Comparison of ENCODE assay signal across 18 cellular contexts in the genomic region with DNA sequence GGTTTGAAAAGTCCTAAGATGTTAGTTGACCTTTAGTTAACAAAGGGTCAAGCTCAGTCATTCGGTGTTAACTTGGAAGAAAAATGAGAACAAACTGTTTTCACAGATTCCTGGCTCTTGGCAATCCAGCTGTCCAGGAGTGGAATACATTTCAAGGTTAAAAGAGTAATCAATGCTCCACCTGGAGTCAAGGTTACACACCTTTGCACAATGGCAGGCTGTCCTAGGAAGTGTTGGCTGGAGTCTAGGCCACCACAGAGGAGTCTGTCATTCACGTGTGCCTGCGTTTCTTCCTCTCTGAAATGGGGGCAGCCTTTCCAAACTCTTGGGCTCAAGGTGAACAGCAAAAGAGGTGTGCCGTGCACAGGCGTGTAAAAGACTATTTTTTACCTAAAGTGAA. TPM values are rescaled to one million over a fixed set of nuclear protein-coding genes. Genes with fewer than 3 reads are reported as not detected.
DNase-seq lines count a peak whose midpoint lies in the region; ATAC-seq and TF ChIP-seq lines count a peak whose summit lies in the region.
"Had no signal": no experiment of that assay in that cellular context is flagged by ENCODE, and none has a peak within 500 bp of the region (broad histone marks: within the 10 kb centered on the region; RNA-seq: fewer than 3 reads in every experiment).

No MANE protein-coding gene starts in this region.

- peaks cover 46% of the 10 kb centered on the region for H3K4me1 Mint-ChIP-seq in activated T-cell treated with anti-CD3 and anti-CD28 coated beads, Interleukin-2, amount 50 U/mL, for 72 hours (ENCODE audit: low read depth)
- peaks cover 29% of the 10 kb centered on the region for H3K4me1 Mint-ChIP-seq in neural crest cell

- H3K27me3 ChIP-seq in esophagus muscularis mucosa = no peaks in the 10 kb centered on the region
- peaks cover 5% of the 10 kb centered on the region for H3K27me3 ChIP-seq in transverse colon
- peaks cover 21% of the 10 kb centered on the region for H3K27me3 ChIP-seq in effector memory CD4-positive, alpha-beta T cell (replicated peaks; ENCODE audit: control insufficient read depth, insufficient read depth, low read length, poor library complexity, severe bottlenecking)

- no peak for ATAC-seq in activated T-cell treated with anti-CD3 and anti-CD28 coated beads, Interleukin-2, amount 50 U/mL, for 72 hours (replicated peaks in 1 of 2)
- no peak for ATAC-seq in GM21717 (IDR thresholded peaks at IDR 0.05; ENCODE audit: unreplicated experiment)

- H3K27me3 Mint-ChIP-seq in activated T-cell treated with anti-CD3 and anti-CD28 coated beads, Interleukin-2, amount 50 U/mL, for 72 hours (ENCODE audit: low read depth) = peaks cover 43% of the 10 kb centered on the region
- peaks cover 48% of the 10 kb centered on the region for H3K27me3 Mint-ChIP-seq in neural crest cell (ENCODE audit: low read depth)

- peaks cover 10 to 12% of the 10 kb centered on the region in 2 donors for H3K9me3 Mint-ChIP-seq in activated T-cell treated with anti-CD3 and anti-CD28 coated beads, Interleukin-2, amount 50 U/mL, for 72 hours
- peaks cover 10% of the 10 kb centered on the region for H3K9me3 Mint-ChIP-seq in neural crest cell

- H3K9me3 ChIP-seq in esophagus muscularis mucosa (peaks cover 0 to 15% (median 5%) of the 10 kb centered on the region in 4 donors), transverse colon (peaks cover 10 to 12% of the 10 kb centered on the region in 2 donors)
- no peaks in the 10 kb centered on the region for H3K9me3 ChIP-seq in effector memory CD4-positive, alpha-beta T cell (ENCODE audit: control insufficient read depth, low read length)

- DNase-seq in activated T-cell treated with anti-CD3 and anti-CD28 coated beads, Interleukin-2, amount 50 U/mL, for 72 hours = no peak
- no peak for DNase-seq in activated T-cell treated with anti-CD3 and anti-CD28 coated beads, Interleukin-2, amount 50 U/mL, for 48 hours
- DNase-seq in esophagus muscularis mucosa (ENCODE audit: extremely low spot score) = no peak
- no peak for DNase-seq in neural crest cell (ENCODE audit: low read depth, low spot score)
- DNase-seq in transverse colon = no peak
- no peak for DNase-seq in effector memory CD4-positive, alpha-beta T cell
- DNase-seq in activated CD4-positive, alpha-beta T cell treated with anti-CD3 and anti-CD28 coated beads for 48 hours = no peak
- DNase-seq: activated CD4-positive, alpha-beta T cell treated with anti-CD3 and anti-CD28 coated beads, Interleukin-2, amount 50 U/mL, for 4 hours; activated naive CD8-positive, alpha-beta T cell treated with anti-CD3 and anti-CD28 coated beads, Interleukin-2, amount 10 ng/mL, durations not matched to agents 7 days and 5 days; activated T-cell treated with anti-CD3 and anti-CD28 coated beads, Interleukin-2, amount 50 U/mL, for 1 hour; dermis blood vessel endothelial cell; foreskin melanocyte; GDM1; H7; NCI-H146; NCI-H82; SHP77 treated with DMSO at 0.1 percent for 48 hours had no signal

- H3K36me3 Mint-ChIP-seq in activated T-cell treated with anti-CD3 and anti-CD28 coated beads, Interleukin-2, amount 50 U/mL, for 72 hours (ENCODE audit: insufficient read depth in 2 of 2) = peaks cover 20 to 22% of the 10 kb centered on the region in 2 donors
- peaks cover 9% of the 10 kb centered on the region for H3K36me3 Mint-ChIP-seq in neural crest cell (ENCODE audit: low read depth)

- H3K36me3 ChIP-seq in esophagus muscularis mucosa = no peaks in the 10 kb centered on the region
- no peaks in the 10 kb centered on the region for H3K36me3 ChIP-seq in transverse colon
- no peaks in the 10 kb centered on the region for H3K36me3 ChIP-seq in effector memory CD4-positive, alpha-beta T cell (ENCODE audit: control insufficient read depth, insufficient read depth, low read length)

- no peak overlapping the region for H3K27ac Mint-ChIP-seq in activated T-cell treated with anti-CD3 and anti-CD28 coated beads, Interleukin-2, amount 50 U/mL, for 72 hours
- H3K27ac Mint-ChIP-seq in neural crest cell (ENCODE audit: unreplicated experiment) = no peak overlapping the region
- H3K27ac Mint-ChIP-seq: activated naive CD8-positive, alpha-beta T cell treated with anti-CD3 and anti-CD28 coated beads, Interleukin-2, amount 10 ng/mL, durations not matched to agents 7 days and 5 days had no signal

- no peak for TF ChIP-seq POLR2A in esophagus muscularis mucosa (IDR thresholded peaks at IDR 0.05; ENCODE audit: low read depth)
- no peak for TF ChIP-seq POLR2A in transverse colon (IDR thresholded peaks at IDR 0.05)

- TF ChIP-seq EP300 in esophagus muscularis mucosa (IDR thresholded peaks at IDR 0.05) (no peak), transverse colon (IDR thresholded peaks at IDR 0.05; ENCODE audit: low read depth) (no peak)

- intact Hi-C loops in esophagus muscularis mucosa (cut with DNase I) = no loop called here
- intact Hi-C loops in transverse colon (cut with DNase I; ENCODE audit: low total_unique reads) = loop anchor here (5.0 kb wide), 1 partner anchor 523 kb away; no protein-coding TSS in a partner anchor

- TF ChIP-seq CTCF in esophagus muscularis mucosa (IDR thresholded peaks at IDR 0.05) (no peak), neural crest cell (conservative IDR thresholded peaks at IDR 0.05) (no peak), transverse colon (IDR thresholded peaks at IDR 0.05) (no peak)

- H3K4me3 ChIP-seq in esophagus muscularis mucosa (no peak overlapping the region), transverse colon (no peak overlapping the region)
- H3K4me3 ChIP-seq in effector memory CD4-positive, alpha-beta T cell (ENCODE audit: insufficient read depth, low read depth, low read length, poor library complexity, severe bottlenecking) = no peak overlapping the region

- H3K4me3 Mint-ChIP-seq in activated T-cell treated with anti-CD3 and anti-CD28 coated beads, Interleukin-2, amount 50 U/mL, for 72 hours = peak overlapping the region; percentile 18 to 24
- peak overlapping the region; percentile 15 for H3K4me3 Mint-ChIP-seq in neural crest cell
- H3K4me3 Mint-ChIP-seq: activated naive CD8-positive, alpha-beta T cell treated with anti-CD3 and anti-CD28 coated beads, Interleukin-2, amount 10 ng/mL, durations not matched to agents 7 days and 5 days had no signal

- 80% methylated on average over 5 of the region's 5 CpGs for WGBS in esophagus muscularis mucosa
- WGBS in transverse colon (ENCODE audit: low coverage in 1 of 2), 2 donors = 17 to 88% methylated on average over 1 to 5 of the region's 5 CpGs

- in situ Hi-C loops in transverse colon (cut with MboI; ENCODE audit: low pct_ligation_motif_present in 1 of 4, low pct_unique_long_range_greater_than_20kb in 1 of 4, low sequenced_read_pairs in 3 of 4) = no loop called here

- H3K4me1 ChIP-seq in esophagus muscularis mucosa = peaks cover 33 to 50% (median 45%) of the 10 kb centered on the region in 4 donors
- peaks cover 17 to 40% (median 30%) of the 10 kb centered on the region in 4 donors for H3K4me1 ChIP-seq in transverse colon
- peaks cover 25% of the 10 kb centered on the region for H3K4me1 ChIP-seq in effector memory CD4-positive, alpha-beta T cell (ENCODE audit: control insufficient read depth, insufficient read depth, low read length, poor library complexity, severe bottlenecking)

- H3K27ac ChIP-seq in esophagus muscularis mucosa (replicated peaks in 1 of 4) (peak overlapping the region; percentile 98 to 99 (median 98)), transverse colon (peak overlapping the region; percentile 93 to 100 (median 96))
- H3K27ac ChIP-seq in effector memory CD4-positive, alpha-beta T cell (ENCODE audit: insufficient read depth, low read length, poor library complexity, severe bottlenecking) = no peak overlapping the region

RNA-seq across cellular contexts. Expression of a gene that starts 6.3 kb away (rescaled TPM):
- total RNA-seq in activated T-cell treated with anti-CD3 and anti-CD28 coated beads, Interleukin-2, amount 50 U/mL, for 72 hours = 100 to 1,000 TPM; 223 to 250 TPM
- 100 to 1,000 TPM; 149 to 254 (median 187) TPM for total RNA-seq in esophagus muscularis mucosa
- total RNA-seq in neural crest cell = 44.1 and 46.1 TPM in 2 replicates
- 100 to 1,000 TPM; 329 to 437 (median 382) TPM for total RNA-seq in transverse colon
